2 cellular contexts compared by ENCODE assay signal in the genomic region with DNA sequence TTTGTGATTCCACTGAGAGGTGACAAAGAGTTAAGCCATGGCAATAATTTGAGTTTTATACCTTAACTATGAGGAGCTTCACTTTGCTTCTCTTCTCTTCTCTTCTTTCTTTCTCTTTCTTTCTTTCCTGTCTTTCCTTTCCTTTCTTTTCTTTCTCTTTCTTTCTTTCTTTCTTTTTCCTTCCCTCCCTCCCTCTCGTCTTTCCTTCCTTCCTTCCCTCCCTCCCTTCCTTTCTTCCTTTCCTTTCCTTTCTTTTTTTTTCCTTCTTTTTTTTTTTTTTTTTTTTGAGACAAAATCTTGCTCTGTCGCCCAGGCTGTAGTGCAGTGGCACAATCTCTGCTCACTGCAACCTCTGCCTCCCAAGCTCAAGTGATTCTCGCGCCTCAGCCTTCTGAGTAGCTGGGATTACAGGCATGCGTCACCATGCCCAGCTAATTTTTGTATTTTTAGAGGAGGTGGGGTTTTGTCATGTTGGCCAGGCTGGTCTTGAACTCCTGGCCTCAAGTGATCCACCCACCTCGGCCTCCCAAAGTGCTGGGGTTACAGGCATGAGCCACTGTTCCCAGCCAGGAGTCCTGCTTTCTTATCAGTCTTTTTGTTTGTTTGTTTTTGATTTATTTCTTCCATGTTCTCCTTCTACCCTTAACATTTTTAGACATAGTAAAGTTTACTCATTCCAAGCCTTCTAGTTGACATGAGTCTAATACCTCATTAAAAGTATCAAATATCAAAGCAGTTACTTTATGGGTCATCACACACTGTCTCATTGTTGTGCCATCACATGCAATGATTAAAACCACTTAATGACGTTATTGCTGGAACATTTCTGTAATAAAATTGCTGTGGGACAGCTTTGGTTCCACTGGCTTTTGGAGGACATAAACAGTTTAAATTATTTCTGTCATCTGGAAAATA.
A peak's percentile ranks its signal among the peaks of the same experiment; 100 is the strongest.
TF ChIP-seq lines count a peak whose summit lies in the region.

No MANE protein-coding gene starts in this region.

TF ChIP-seq in HEK293T, 16 proteins besides CTCF, POLR2A, EP300 and RAD21:
- TF ChIP-seq BHLHE40 (IDR thresholded peaks at IDR 0.05; ENCODE audit: borderline replicate concordance) = no peak
- 0 out of 2 replicates have a peak, but pooled peaks have one; percentile 13 for TF ChIP-seq L3MBTL2 (conservative IDR thresholded peaks at IDR 0.05)
- TF ChIP-seq ELF4 (IDR thresholded peaks at IDR 0.05) = no peak
- peak; percentile 50; the same call in 1 of the 2 replicates for TF ChIP-seq ARNT (IDR thresholded peaks at IDR 0.05)
- TF ChIP-seq TARDBP (IDR thresholded peaks at IDR 0.05) = no peak
- TF ChIP-seq, protein P1, sequence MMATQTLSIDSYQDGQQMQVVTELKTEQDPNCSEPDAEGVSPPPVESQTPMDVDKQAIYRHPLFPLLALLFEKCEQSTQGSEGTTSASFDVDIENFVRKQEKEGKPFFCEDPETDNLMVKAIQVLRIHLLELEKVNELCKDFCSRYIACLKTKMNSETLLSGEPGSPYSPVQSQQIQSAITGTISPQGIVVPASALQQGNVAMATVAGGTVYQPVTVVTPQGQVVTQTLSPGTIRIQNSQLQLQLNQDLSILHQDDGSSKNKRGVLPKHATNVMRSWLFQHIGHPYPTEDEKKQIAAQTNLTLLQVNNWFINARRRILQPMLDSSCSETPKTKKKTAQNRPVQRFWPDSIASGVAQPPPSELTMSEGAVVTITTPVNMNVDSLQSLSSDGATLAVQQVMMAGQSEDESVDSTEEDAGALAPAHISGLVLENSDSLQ (IDR thresholded peaks at IDR 0.05) = peak; percentile 41; the same call in 1 of the 2 replicates

TF ChIP-seq in K562, 482 proteins besides CTCF, POLR2A, EP300 and RAD21:
- TF ChIP-seq SIRT6 (IDR thresholded peaks at IDR 0.05; ENCODE audit: low read depth, low read length) = no peak
- TF ChIP-seq, protein P2, sequence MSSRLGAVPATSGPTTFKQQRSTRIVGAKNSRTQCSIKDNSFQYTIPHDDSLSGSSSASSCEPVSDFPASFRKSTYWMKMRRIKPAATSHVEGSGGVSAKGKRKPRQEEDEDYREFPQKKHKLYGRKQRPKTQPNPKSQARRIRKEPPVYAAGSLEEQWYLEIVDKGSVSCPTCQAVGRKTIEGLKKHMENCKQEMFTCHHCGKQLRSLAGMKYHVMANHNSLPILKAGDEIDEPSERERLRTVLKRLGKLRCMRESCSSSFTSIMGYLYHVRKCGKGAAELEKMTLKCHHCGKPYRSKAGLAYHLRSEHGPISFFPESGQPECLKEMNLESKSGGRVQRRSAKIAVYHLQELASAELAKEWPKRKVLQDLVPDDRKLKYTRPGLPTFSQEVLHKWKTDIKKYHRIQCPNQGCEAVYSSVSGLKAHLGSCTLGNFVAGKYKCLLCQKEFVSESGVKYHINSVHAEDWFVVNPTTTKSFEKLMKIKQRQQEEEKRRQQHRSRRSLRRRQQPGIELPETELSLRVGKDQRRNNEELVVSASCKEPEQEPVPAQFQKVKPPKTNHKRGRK (tag; IDR thresholded peaks at IDR 0.05) = peak; percentile 84
